In genomic region chr19:16076154-16076957, GRCh38 we compare ENCODE assay signal across 8 cellular contexts.
DNase-seq lines count a peak whose midpoint lies in the region; ATAC-seq lines count a peak whose summit lies in the region.

Gene TPM4 (plus strand): TSS chr19:16076495. CDS start chr19:16076566, 71 bp downstream.

- peak within 1 kb of the TSS; percentile 92 for H3K4me3 ChIP-seq in NT2/D1 (ENCODE audit: insufficient read length, low read depth)

- H3K4me1 ChIP-seq in NT2/D1 (ENCODE audit: insufficient read depth, insufficient read length) = peaks cover 9% of the 10 kb centered on the region

- DNase-seq in AG08395 (ENCODE audit: low spot score) (peak; percentile 92), NT2/D1 (ENCODE audit: low read depth, low spot score) (peak; percentile 77), epidermal melanocyte (ENCODE audit: insufficient read length, low spot score) (peak; percentile 69), middle frontal gyrus (ENCODE audit: extremely low spot score, low spot score) (peak; percentile 65)
- peak; percentile 79 for DNase-seq in activated CD8-positive, alpha-beta memory T cell treated with anti-CD3 and anti-CD28 coated beads, Interleukin-2, amount 50 U/mL, for 4 hours
- DNase-seq in stimulated activated CD8-positive, alpha-beta memory T cell treated with anti-CD3 and anti-CD28 coated beads, Interleukin-2, amount 100 ng/mL, for 1 hour (ENCODE audit: low read depth in 2 of 2) = peak; percentile 56 to 81

- peaks cover 31% of the 10 kb centered on the region for H3K36me3 ChIP-seq in NT2/D1 (ENCODE audit: insufficient read depth, insufficient read length, low read length)

- H3K27me3 ChIP-seq in NT2/D1 (ENCODE audit: insufficient read depth, insufficient read length) = no peaks in the 10 kb centered on the region

- ATAC-seq in GM18858 (IDR thresholded peaks at IDR 0.05; ENCODE audit: unreplicated experiment) (peak; percentile 39), HG03159 (IDR thresholded peaks at IDR 0.05; ENCODE audit: unreplicated experiment) (peak; percentile 46)

- H3K9ac ChIP-seq in NT2/D1 (ENCODE audit: insufficient read length, low read depth) = peak within 1 kb of the TSS; percentile 100

- no peaks in the 10 kb centered on the region for H3K9me3 ChIP-seq in NT2/D1 (ENCODE audit: insufficient read depth, low read length)

Comparison
In these comparisons a context has a peak if more than half of its experiments do, and no peak if none do; other contexts are left out.
1. Peak in every context shown above with its lines: DNase-seq, ATAC-seq and H3K4me3 ChIP-seq.